8 cellular contexts compared by ENCODE assay signal in genomic region chr14:30559638-30560071, GRCh38. TPM values are rescaled to one million over a fixed set of nuclear protein-coding genes. Genes with fewer than 3 reads are reported as not detected.
DNase-seq lines count a peak whose midpoint lies in the region; ATAC-seq and TF ChIP-seq lines count a peak whose summit lies in the region.

No MANE protein-coding gene starts in this region.

- H3K27me3 Mint-ChIP-seq in activated CD4-positive, alpha-beta T cell treated with anti-CD3 and anti-CD28 coated beads, Interleukin-2, amount 10 ng/mL, durations not matched to agents 7 days and 5 days, result peaks cover 2% of the 10 kb centered on the region
- H3K27me3 Mint-ChIP-seq in chondrocyte (ENCODE audit: low read depth), result no peaks in the 10 kb centered on the region

- H3K4me3 Mint-ChIP-seq in activated CD4-positive, alpha-beta T cell treated with anti-CD3 and anti-CD28 coated beads, Interleukin-2, amount 10 ng/mL, durations not matched to agents 7 days and 5 days, result peak overlapping the region; percentile 100
- peak overlapping the region; percentile 100 for H3K4me3 Mint-ChIP-seq in chondrocyte (ENCODE audit: unreplicated experiment)

- H3K27me3 ChIP-seq in NT2/D1 (ENCODE audit: insufficient read depth, insufficient read length), result no peaks in the 10 kb centered on the region
- H3K27me3 ChIP-seq in lower lobe of right lung (ENCODE audit: low read depth), result no peaks in the 10 kb centered on the region
- H3K27me3 ChIP-seq in transverse colon, result no peaks in the 10 kb centered on the region

- WGBS in transverse colon (ENCODE audit: low coverage in 1 of 2), 2 donors, result 0% methylated on average over 14 to 16 of the region's 16 CpGs

- H3K9me3 ChIP-seq in NT2/D1 (ENCODE audit: insufficient read depth, low read length), result no peaks in the 10 kb centered on the region; the same call in 1 of the 2 replicates
- no peaks in the 10 kb centered on the region for H3K9me3 ChIP-seq in lower lobe of right lung
- H3K9me3 ChIP-seq in transverse colon, result no peaks in the 10 kb centered on the region

- H3K4me3 ChIP-seq in NT2/D1 (ENCODE audit: insufficient read length, low read depth) (peak overlapping the region; percentile 84), lower lobe of right lung (peak overlapping the region; percentile 82), transverse colon (peak overlapping the region; percentile 61 to 91 (median 76))

- H3K4me1 ChIP-seq in NT2/D1 (ENCODE audit: insufficient read depth, insufficient read length), result no peaks in the 10 kb centered on the region
- H3K4me1 ChIP-seq in lower lobe of right lung, result peaks cover 15% of the 10 kb centered on the region
- peaks cover 9 to 18% (median 15%) of the 10 kb centered on the region in 4 donors for H3K4me1 ChIP-seq in transverse colon

- peak; percentile 26 for DNase-seq in activated CD4-positive, alpha-beta T cell treated with anti-CD3 and anti-CD28 coated beads, Interleukin-2, amount 10 ng/mL, durations not matched to agents 7 days and 5 days
- DNase-seq in activated CD4-positive, alpha-beta T cell treated with anti-CD3 and anti-CD28 coated beads, Interleukin-2, amount 50 U/mL, for 48 hours, result no peak
- DNase-seq in NT2/D1 (ENCODE audit: low read depth, low spot score) (no peak), chondrocyte (ENCODE audit: low spot score) (no peak), lower lobe of right lung (no peak), transverse colon (no peak), hippocampal formation (lab: John Stamatoyannopoulos, UW) (no peak)

- in situ Hi-C loops in transverse colon (cut with MboI; ENCODE audit: low pct_ligation_motif_present in 1 of 4, low pct_unique_long_range_greater_than_20kb in 1 of 4, low sequenced_read_pairs in 3 of 4), result no loop called here

- CTCF ChIA-PET in activated CD4-positive, alpha-beta T cell treated with anti-CD3 and anti-CD28 coated beads, Interleukin-2, amount 10 ng/mL, durations not matched to agents 7 days and 5 days (lab: Charles Lee), result interaction anchor here (1.2 kb wide), 1 partner anchor 12 kb away, joined by 3 read pairs; no protein-coding TSS in a partner anchor

- peaks cover 22% of the 10 kb centered on the region for H3K36me3 ChIP-seq in NT2/D1 (ENCODE audit: insufficient read depth, insufficient read length, low read length)
- H3K36me3 ChIP-seq in lower lobe of right lung, result no peaks in the 10 kb centered on the region
- H3K36me3 ChIP-seq in transverse colon, result no peaks in the 10 kb centered on the region

- no peak for TF ChIP-seq POLR2A in transverse colon (IDR thresholded peaks at IDR 0.05)

- peak overlapping the region; percentile 100 for H3K27ac Mint-ChIP-seq in activated CD4-positive, alpha-beta T cell treated with anti-CD3 and anti-CD28 coated beads, Interleukin-2, amount 10 ng/mL, durations not matched to agents 7 days and 5 days
- peak overlapping the region; percentile 100 for H3K27ac Mint-ChIP-seq in chondrocyte (ENCODE audit: unreplicated experiment)

- H3K27ac ChIP-seq in lower lobe of right lung (peak overlapping the region; percentile 83), transverse colon (peak overlapping the region; percentile 85 to 93 (median 88))

- H3K9me3 Mint-ChIP-seq in activated CD4-positive, alpha-beta T cell treated with anti-CD3 and anti-CD28 coated beads, Interleukin-2, amount 10 ng/mL, durations not matched to agents 7 days and 5 days, result peaks cover 2% of the 10 kb centered on the region
- no peaks in the 10 kb centered on the region for H3K9me3 Mint-ChIP-seq in chondrocyte (ENCODE audit: low read depth)

- no peak for TF ChIP-seq EP300 in transverse colon (IDR thresholded peaks at IDR 0.05; ENCODE audit: low read depth)

- intact Hi-C loops in lower lobe of right lung (cut with DNase I) (no loop called here), transverse colon (cut with DNase I; ENCODE audit: low total_unique reads) (no loop called here)

- ATAC-seq in HG03108 (IDR thresholded peaks at IDR 0.05; ENCODE audit: unreplicated experiment), result peak; percentile 11
- ATAC-seq in lower lobe of right lung, result peak; percentile 26 to 34

- TF ChIP-seq CTCF in chondrocyte (IDR thresholded peaks at IDR 0.05) (no peak), lower lobe of right lung (IDR thresholded peaks at IDR 0.05) (no peak), transverse colon (IDR thresholded peaks at IDR 0.05) (no peak)

- H3K9ac ChIP-seq in NT2/D1 (ENCODE audit: insufficient read length, low read depth), result peak overlapping the region; percentile 82

- peaks cover 32% of the 10 kb centered on the region for H3K4me1 Mint-ChIP-seq in activated CD4-positive, alpha-beta T cell treated with anti-CD3 and anti-CD28 coated beads, Interleukin-2, amount 10 ng/mL, durations not matched to agents 7 days and 5 days
- H3K4me1 Mint-ChIP-seq in chondrocyte (ENCODE audit: low read depth), result peaks cover 36% of the 10 kb centered on the region

- H3K36me3 Mint-ChIP-seq in activated CD4-positive, alpha-beta T cell treated with anti-CD3 and anti-CD28 coated beads, Interleukin-2, amount 10 ng/mL, durations not matched to agents 7 days and 5 days (ENCODE audit: low read depth), result peaks cover 37% of the 10 kb centered on the region
- no peaks in the 10 kb centered on the region for H3K36me3 Mint-ChIP-seq in chondrocyte (ENCODE audit: low read depth)

- POLR2A ChIA-PET in activated CD4-positive, alpha-beta T cell treated with anti-CD3 and anti-CD28 coated beads, Interleukin-2, amount 10 ng/mL, durations not matched to agents 7 days and 5 days (lab: Charles Lee), result no interaction called here

RNA-seq across cellular contexts. Expression of gene G2E3, which starts 0.7 kb away (rescaled TPM):
- total RNA-seq in activated CD4-positive, alpha-beta T cell treated with anti-CD3 and anti-CD28 coated beads, Interleukin-2, amount 10 ng/mL, durations not matched to agents 7 days and 5 days, result 10 to 100 TPM; 33.6 to 39.2 TPM
- 14.7 to 22.8 TPM (median 16.0 TPM) in 3 replicates for total RNA-seq in chondrocyte
- total RNA-seq in lower lobe of right lung, result 14.3 TPM
- total RNA-seq in transverse colon, result 10 to 100 TPM in 2 of 4 donors, 1 to 10 TPM in 2; 7.5 to 10.5 (median 9.9) TPM
